Comparison of ENCODE assay signal across 1 cellular context in the genomic region with DNA sequence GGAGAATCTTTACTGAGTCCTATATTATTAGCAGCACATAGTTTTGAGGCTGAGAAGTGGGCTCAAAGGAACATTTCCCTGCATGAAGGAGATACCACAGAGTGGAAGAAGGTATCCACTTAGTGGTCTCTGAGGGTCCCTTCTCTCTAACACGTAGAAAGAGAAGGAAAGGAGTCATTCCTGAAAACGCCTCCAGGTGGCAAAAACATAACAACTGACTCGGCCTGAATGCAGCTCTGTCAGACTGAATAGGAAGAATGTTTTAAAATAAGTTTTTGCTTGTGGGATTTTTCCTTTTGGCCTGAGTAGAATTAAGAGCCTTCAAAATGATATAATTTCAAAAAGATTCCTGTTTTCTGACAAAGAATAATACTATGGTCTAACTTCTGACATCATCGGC.
TF ChIP-seq lines count a peak whose summit lies in the region.

No MANE protein-coding gene starts in this region.

TF ChIP-seq in H1, 55 proteins besides CTCF, POLR2A, EP300 and RAD21:
- no peak for TF ChIP-seq EZH2 (IDR thresholded peaks at IDR 0.05; ENCODE audit: low read depth, low read length, severe bottlenecking)
- TF ChIP-seq TCF12 (IDR thresholded peaks at IDR 0.05; ENCODE audit: low read depth, low read length) = no peak
- no peak for TF ChIP-seq YY1 (IDR thresholded peaks at IDR 0.05; ENCODE audit: low read depth, low read length)
- no peak for TF ChIP-seq HDAC2 (IDR thresholded peaks at IDR 0.05; ENCODE audit: borderline replicate concordance in 1 of 2, low read depth in 2 of 2, low read length in 2 of 2)
- no peak for TF ChIP-seq POU5F1 (IDR thresholded peaks at IDR 0.05; ENCODE audit: low read depth, low read length)
- no peak for TF ChIP-seq SP1 (IDR thresholded peaks at IDR 0.05; ENCODE audit: low read depth, low read length)
- no peak for TF ChIP-seq BACH1 (IDR thresholded peaks at IDR 0.05; ENCODE audit: low read length)
- TF ChIP-seq SIRT6 (IDR thresholded peaks at IDR 0.05; ENCODE audit: low read length) = no peak
- no peak for TF ChIP-seq TAF1 (IDR thresholded peaks at IDR 0.05; ENCODE audit: low read depth, low read length)
- TF ChIP-seq, protein P1, sequence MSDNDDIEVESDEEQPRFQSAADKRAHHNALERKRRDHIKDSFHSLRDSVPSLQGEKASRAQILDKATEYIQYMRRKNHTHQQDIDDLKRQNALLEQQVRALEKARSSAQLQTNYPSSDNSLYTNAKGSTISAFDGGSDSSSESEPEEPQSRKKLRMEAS (IDR thresholded peaks at IDR 0.05) = no peak
- TF ChIP-seq CEBPB (IDR thresholded peaks at IDR 0.05; ENCODE audit: low read depth, low read length) = no peak
